ENCODE assay signal across 8 cellular contexts in the genomic region with DNA sequence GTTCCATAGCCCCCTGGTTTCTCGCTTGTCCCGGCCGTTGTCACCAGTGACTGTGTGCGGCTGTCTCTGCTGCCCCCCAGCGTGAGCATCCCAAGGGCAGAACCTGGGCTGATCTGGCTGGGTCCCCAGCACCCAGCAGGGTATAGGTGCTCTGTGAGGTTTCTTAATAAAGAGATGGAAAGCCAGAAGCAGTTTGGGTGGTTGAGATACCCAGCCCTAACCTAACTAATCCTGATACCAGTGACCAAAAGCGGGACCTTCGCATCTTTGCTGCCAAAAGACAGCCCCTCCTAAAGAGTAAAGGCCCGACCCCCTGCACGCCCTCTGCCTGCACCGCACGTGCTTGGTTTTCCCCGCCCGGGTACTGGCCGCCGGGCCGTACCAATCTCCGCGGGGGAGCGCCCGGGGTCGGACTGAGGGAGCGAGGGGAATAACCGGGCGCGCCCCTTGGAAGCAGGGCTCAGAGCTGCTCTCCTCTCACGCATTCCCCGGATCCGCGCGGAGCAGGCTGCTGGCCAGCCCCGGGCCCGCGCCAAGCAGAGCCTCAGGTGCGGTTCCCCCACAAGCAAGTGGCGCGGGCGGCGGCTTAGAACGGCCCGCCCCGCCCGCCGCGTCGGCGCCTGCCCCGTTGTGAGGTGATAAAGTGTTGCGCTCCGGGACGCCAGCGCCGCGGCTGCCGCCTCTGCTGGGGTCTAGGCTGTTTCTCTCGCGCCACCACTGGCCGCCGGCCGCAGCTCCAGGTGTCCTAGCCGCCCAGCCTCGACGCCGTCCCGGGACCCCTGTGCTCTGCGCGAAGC. TPM values are rescaled to one million over a fixed set of nuclear protein-coding genes. Genes with fewer than 3 reads are reported as not detected.
DNase-seq lines count a peak whose midpoint lies in the region; ATAC-seq, FAIRE-seq and TF ChIP-seq lines count a peak whose summit lies in the region.

A gene with protein sequence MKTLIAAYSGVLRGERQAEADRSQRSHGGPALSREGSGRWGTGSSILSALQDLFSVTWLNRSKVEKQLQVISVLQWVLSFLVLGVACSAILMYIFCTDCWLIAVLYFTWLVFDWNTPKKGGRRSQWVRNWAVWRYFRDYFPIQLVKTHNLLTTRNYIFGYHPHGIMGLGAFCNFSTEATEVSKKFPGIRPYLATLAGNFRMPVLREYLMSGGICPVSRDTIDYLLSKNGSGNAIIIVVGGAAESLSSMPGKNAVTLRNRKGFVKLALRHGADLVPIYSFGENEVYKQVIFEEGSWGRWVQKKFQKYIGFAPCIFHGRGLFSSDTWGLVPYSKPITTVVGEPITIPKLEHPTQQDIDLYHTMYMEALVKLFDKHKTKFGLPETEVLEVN (plus strand): TSS at position 667 of the 797 bp plus-strand sequence. CDS start 214 bp downstream, outside the sequence.

- H2AFZ ChIP-seq in endothelial cell of umbilical vein (ENCODE audit: low read depth, low read length), result peak within 1 kb of the TSS; percentile 95

- peak; percentile 96 for DNase-seq in Caco-2
- peak in 73 of 76 experiments; percentile 27 to 92 (median 72) for DNase-seq in HUDEP-2 (lab: John Stamatoyannopoulos, UW; ENCODE audit: unreplicated experiment in 76 of 76)
- DNase-seq in NOMO-1 treated with dmso at 0.1 percent for 144 hours (lab: John Stamatoyannopoulos, UW; ENCODE audit: unreplicated experiment), result peak; percentile 70
- peak; percentile 77 for DNase-seq in activated CD8-positive, alpha-beta memory T cell treated with anti-CD3 and anti-CD28 coated beads, Interleukin-2, amount 10 ng/mL, durations not matched to agents 7 days and 5 days
- DNase-seq in endothelial cell of umbilical vein (ENCODE audit: low read depth, low spot score), result peak; percentile 79
- peak; percentile 65 for DNase-seq in mucosa of gallbladder (ENCODE audit: low spot score)
- DNase-seq in stimulated activated CD8-positive, alpha-beta memory T cell treated with anti-CD3 and anti-CD28 coated beads, Interleukin-4, amount 100 ng/mL, for 48 hours, result peak; percentile 78

- H3K27me3 ChIP-seq in Caco-2 (replicated peaks; ENCODE audit: control insufficient read depth, insufficient read depth, low read length) (no peaks in the 10 kb centered on the region), endothelial cell of umbilical vein (ENCODE audit: control insufficient read depth in 2 of 2, insufficient read depth in 2 of 2, low read length in 2 of 2) (peaks cover 19 to 25% of the 10 kb centered on the region in 2 experiments)

- no peaks in the 10 kb centered on the region for H3K27me3 Mint-ChIP-seq in Caco-2 (ENCODE audit: insufficient read depth, unreplicated experiment)
- peaks cover 32% of the 10 kb centered on the region for H3K27me3 Mint-ChIP-seq in activated CD8-positive, alpha-beta memory T cell treated with anti-CD3 and anti-CD28 coated beads, Interleukin-2, amount 10 ng/mL, durations not matched to agents 7 days and 5 days

- no peaks in the 10 kb centered on the region for H4K20me1 ChIP-seq in endothelial cell of umbilical vein (replicated peaks; ENCODE audit: control insufficient read depth, extremely low read depth, insufficient read depth, low read length)

- TF ChIP-seq POLR2A in endothelial cell of umbilical vein (IDR thresholded peaks at IDR 0.05; ENCODE audit: low read depth, low read length), result no peak

- peak within 1 kb of the TSS; percentile 34 for H3K4me2 ChIP-seq in endothelial cell of umbilical vein (ENCODE audit: insufficient read depth, low read length)

- no peaks in the 10 kb centered on the region for H3K9me3 ChIP-seq in Caco-2
- H3K9me3 ChIP-seq in endothelial cell of umbilical vein (replicated peaks; ENCODE audit: control insufficient read depth, insufficient read depth, low read length), result no peaks in the 10 kb centered on the region

- H3K4me3 ChIP-seq in Caco-2 (ENCODE audit: low read depth, low read length) (peak within 1 kb of the TSS; percentile 84), endothelial cell of umbilical vein (replicated peaks in 1 of 3; ENCODE audit: insufficient read depth in 1 of 3, low read depth in 1 of 3, low read length in 3 of 3) (peak within 1 kb of the TSS; percentile 9 to 43 (median 25))

- H3K9me1 ChIP-seq in endothelial cell of umbilical vein (replicated peaks; ENCODE audit: control insufficient read depth, extremely low read depth, insufficient read depth, low read length), result no peaks in the 10 kb centered on the region

- peak within 1 kb of the TSS; percentile 76 for H3K9ac ChIP-seq in endothelial cell of umbilical vein (replicated peaks; ENCODE audit: extremely low read depth, insufficient read depth, low read length)

- peak; percentile 67 for ATAC-seq in GM21381 (IDR thresholded peaks at IDR 0.05; ENCODE audit: unreplicated experiment)
- peak; percentile 92 for ATAC-seq in activated CD8-positive, alpha-beta memory T cell treated with anti-CD3 and anti-CD28 coated beads, Interleukin-2, amount 10 ng/mL, durations not matched to agents 7 days and 5 days

- TF ChIP-seq CTCF in Caco-2 (IDR thresholded peaks at IDR 0.05; ENCODE audit: insufficient read depth in 1 of 2, low read depth in 1 of 2, low read length in 1 of 2, severe bottlenecking in 1 of 2, unreplicated experiment in 1 of 2), result peak; percentile 83 to 97
- peak in 1 of 2 donors; percentile 29 for TF ChIP-seq CTCF in endothelial cell of umbilical vein (IDR thresholded peaks at IDR 0.05; ENCODE audit: extremely low read depth in 1 of 2, insufficient read depth in 1 of 2, low read depth in 1 of 2, low read length in 2 of 2)

- no peaks in the 10 kb centered on the region for H3K79me2 ChIP-seq in endothelial cell of umbilical vein (ENCODE audit: control insufficient read depth, insufficient read depth, low read length)

- H3K36me3 ChIP-seq in Caco-2 (ENCODE audit: control insufficient read depth, insufficient read depth, low read length) (no peaks in the 10 kb centered on the region), endothelial cell of umbilical vein (ENCODE audit: control insufficient read depth in 2 of 2, extremely low read depth in 1 of 2, insufficient read depth in 2 of 2, low read length in 2 of 2) (no peaks in the 10 kb centered on the region)

- H3K27ac ChIP-seq in endothelial cell of umbilical vein (ENCODE audit: insufficient read depth, low read depth, low read length), result peak within 1 kb of the TSS; percentile 19

- BruUV-seq in Caco-2 (replicated peaks; lab: Mats Ljungman, UMichigan) (no TSS peak), endothelial cell of umbilical vein (replicated peaks; lab: Mats Ljungman, UMichigan) (no TSS peak)

- intact Hi-C loops in Caco-2 (cut with micrococcal nuclease; ENCODE audit: unreplicated experiment), result loop anchor here (1.0 to 2.0 kb wide), 13 partner anchors 18 to 323 kb away; no protein-coding TSS in a partner anchor
- intact Hi-C loops in endothelial cell of umbilical vein (cut with micrococcal nuclease), result loop anchor here (1.0 kb wide), 1 partner anchor 45 kb away; no protein-coding TSS in a partner anchor

- H3K27ac Mint-ChIP-seq in Caco-2 (ENCODE audit: unreplicated experiment), result peak within 1 kb of the TSS; percentile 98
- peak within 1 kb of the TSS; percentile 58 for H3K27ac Mint-ChIP-seq in activated CD8-positive, alpha-beta memory T cell treated with anti-CD3 and anti-CD28 coated beads, Interleukin-2, amount 10 ng/mL, durations not matched to agents 7 days and 5 days

- POLR2A ChIA-PET in Caco-2 (lab: Charles Lee), result interaction anchor here (0.6 kb wide), 1 partner anchor 42 kb away, joined by 3 read pairs; no protein-coding TSS in a partner anchor
- POLR2A ChIA-PET in endothelial cell of umbilical vein (lab: Charles Lee), result no interaction called here

- H3K4me1 Mint-ChIP-seq in Caco-2 (ENCODE audit: low read depth, unreplicated experiment), result peaks cover 45% of the 10 kb centered on the region
- H3K4me1 Mint-ChIP-seq in activated CD8-positive, alpha-beta memory T cell treated with anti-CD3 and anti-CD28 coated beads, Interleukin-2, amount 10 ng/mL, durations not matched to agents 7 days and 5 days, result peaks cover 27% of the 10 kb centered on the region

- H3K4me3 Mint-ChIP-seq in Caco-2 (ENCODE audit: unreplicated experiment), result peak within 1 kb of the TSS; percentile 82
- peak within 1 kb of the TSS; percentile 57 for H3K4me3 Mint-ChIP-seq in activated CD8-positive, alpha-beta memory T cell treated with anti-CD3 and anti-CD28 coated beads, Interleukin-2, amount 10 ng/mL, durations not matched to agents 7 days and 5 days

- FAIRE-seq in endothelial cell of umbilical vein (lab: Jason Lieb, UNC), result peak; percentile 90

- no peaks in the 10 kb centered on the region for H3K9me3 Mint-ChIP-seq in Caco-2 (ENCODE audit: unreplicated experiment)
- no peaks in the 10 kb centered on the region for H3K9me3 Mint-ChIP-seq in activated CD8-positive, alpha-beta memory T cell treated with anti-CD3 and anti-CD28 coated beads, Interleukin-2, amount 10 ng/mL, durations not matched to agents 7 days and 5 days (ENCODE audit: low read depth)

- H3K4me1 ChIP-seq in Caco-2, result peaks cover 20% of the 10 kb centered on the region
- peaks cover 9% of the 10 kb centered on the region for H3K4me1 ChIP-seq in endothelial cell of umbilical vein (ENCODE audit: control insufficient read depth, extremely low read depth, insufficient read depth, low read length)

- CTCF ChIA-PET in Caco-2 (lab: Charles Lee), result interaction anchor here (0.5 to 3.0 kb wide), 11 partner anchors 11 to 385 kb away, joined by 3 to 19 read pairs (median 5); no protein-coding TSS in a partner anchor
- CTCF ChIA-PET in activated CD8-positive, alpha-beta memory T cell treated with anti-CD3 and anti-CD28 coated beads, Interleukin-2, amount 10 ng/mL, durations not matched to agents 7 days and 5 days (lab: Charles Lee), result interaction anchor here (1.0 to 1.5 kb wide), 2 partner anchors 9 to 13 kb away, joined by 4 to 5 read pairs; no protein-coding TSS in a partner anchor
- CTCF ChIA-PET in endothelial cell of umbilical vein (lab: Charles Lee), result interaction anchor here (0.7 to 1.1 kb wide), 2 partner anchors 45 to 62 kb away, joined by 3 read pairs; no protein-coding TSS in a partner anchor

- dilution Hi-C loops in endothelial cell of umbilical vein (cut with MboI; ENCODE audit: extremely low pct_ligation_motif_present, low sequenced_read_pairs), result no loop called here

- peaks cover 11% of the 10 kb centered on the region for H3K36me3 Mint-ChIP-seq in Caco-2 (ENCODE audit: insufficient read depth, unreplicated experiment)
- H3K36me3 Mint-ChIP-seq in activated CD8-positive, alpha-beta memory T cell treated with anti-CD3 and anti-CD28 coated beads, Interleukin-2, amount 10 ng/mL, durations not matched to agents 7 days and 5 days, result no peaks in the 10 kb centered on the region

RNA-seq across cellular contexts. Expression of the gene that starts here (rescaled TPM):
- total RNA-seq in Caco-2 (2022) (73.6 and 75.8 TPM in 2 replicates), endothelial cell of umbilical vein (0.55 TPM in 2 replicates), mucosa of gallbladder (5.8 TPM)
- 1 to 10 TPM; 1.5 to 1.8 TPM for total RNA-seq in activated CD8-positive, alpha-beta memory T cell treated with anti-CD3 and anti-CD28 coated beads, Interleukin-2, amount 10 ng/mL, durations not matched to agents 7 days and 5 days
- 0.79 and 0.83 TPM in 2 replicates for polyA plus RNA-seq in endothelial cell of umbilical vein
- polyA plus RNA-seq in endothelial cell of umbilical vein (2011; cell fraction: cytosol; rRNA removed), result 0.39 and 0.48 TPM in 2 replicates
- 0.39 and 0.68 TPM in 2 replicates for polyA plus RNA-seq in endothelial cell of umbilical vein (2011; cell fraction: nucleus; rRNA removed)
- 1.4 and 2.3 TPM in 2 replicates for polyA plus RNA-seq in endothelial cell of umbilical vein (2012)
- 0.80 and 2.9 TPM in 2 replicates for polyA minus RNA-seq in endothelial cell of umbilical vein
- 1.4 TPM for polyA minus RNA-seq in endothelial cell of umbilical vein (2011; cell fraction: cytosol; rRNA and poly(A)+ RNA removed)
- not detected in 2 replicates for polyA minus RNA-seq in endothelial cell of umbilical vein (2011; cell fraction: nucleus; rRNA and poly(A)+ RNA removed)

Comparison
In these comparisons a context has a peak if more than half of its experiments do, and no peak if none do; other contexts are left out.
1. Peak in every context shown above with its lines: DNase-seq, ATAC-seq, H3K4me3 ChIP-seq and H3K27ac ChIP-seq.
2. RNA of the gene that starts here (total RNA-seq): 73.6 to 75.8 TPM in Caco-2; 5.8 TPM in mucosa of gallbladder (single experiment), 1.5 to 1.8 TPM in activated CD8-positive, alpha-beta memory T cell treated with anti-CD3 and anti-CD28 coated beads, Interleukin-2, amount 10 ng/mL, durations not matched to agents 7 days and 5 days and 0.55 TPM in endothelial cell of umbilical vein; every median in the first group is over 10 times any median in the second.